ENCODE assay signal across 20 cellular contexts in genomic region chr20:11935754-11936551, GRCh38. TPM values are rescaled to one million over a fixed set of nuclear protein-coding genes. Genes with fewer than 3 reads are reported as not detected.
DNase-seq lines count a peak whose midpoint lies in the region; ATAC-seq and TF ChIP-seq lines count a peak whose summit lies in the region.
"Had no signal": no experiment of that assay in that cellular context is flagged by ENCODE, and none has a peak within 500 bp of the region (broad histone marks: within the 10 kb centered on the region; RNA-seq: fewer than 3 reads in every experiment).

No MANE protein-coding gene starts in this region.

- intact Hi-C loops in ovary (cut with DNase I): no loop called here

- peak; percentile 27 for DNase-seq in HuH-7 (ENCODE audit: low spot score)
- DNase-seq in NCI-H187 treated with DMSO at 0.1 percent for 48 hours (lab: John Stamatoyannopoulos, UW): peak; percentile 70
- DNase-seq in NCI-H748 treated with DMSO at 0.1 percent for 48 hours (lab: John Stamatoyannopoulos, UW): peak; percentile 100
- no peak for DNase-seq in nephron progenitor cell
- DNase-seq in activated naive CD4-positive, alpha-beta T cell (lab: John Stamatoyannopoulos, UW): no peak
- DNase-seq in ovary: no peak
- DNase-seq: activated CD4-positive, alpha-beta memory T cell treated with anti-CD3 and anti-CD28 coated beads for 36 hours; activated naive CD4-positive, alpha-beta T cell treated with anti-CD3 and anti-CD28 coated beads, Interleukin-2, amount 50 U/mL, for 16 hours; activated T-cell treated with anti-CD3 and anti-CD28 coated beads, Interleukin-2, amount 50 U/mL, for 1 hour; Calu3; GDM1; Karpas-422; mesenchymal stem cell; natural killer cell; NCI-H1694 treated with DMSO at 0.1 percent for 48 hours; testis had no signal

- no peaks in the 10 kb centered on the region for H3K27me3 ChIP-seq in ovary
- H3K27me3 ChIP-seq: heart right ventricle, testis had no signal

- no peak overlapping the region for H3K27ac ChIP-seq in ovary
- H3K27ac ChIP-seq: heart right ventricle, testis had no signal

- H3K4me3 Mint-ChIP-seq in nephron progenitor cell: no peak overlapping the region
- H3K4me3 Mint-ChIP-seq: activated CD4-positive, alpha-beta memory T cell treated with anti-CD3 and anti-CD28 coated beads for 36 hours; natural killer cell had no signal

- H3K9me3 Mint-ChIP-seq in nephron progenitor cell: no peaks in the 10 kb centered on the region

- no peaks in the 10 kb centered on the region for H3K36me3 Mint-ChIP-seq in nephron progenitor cell (ENCODE audit: low read depth)
- H3K36me3 Mint-ChIP-seq: activated CD4-positive, alpha-beta memory T cell treated with anti-CD3 and anti-CD28 coated beads for 36 hours; natural killer cell had no signal

- no peak for TF ChIP-seq POLR2A in ovary (IDR thresholded peaks at IDR 0.05)

- H3K4me1 Mint-ChIP-seq in nephron progenitor cell: peaks cover 23% of the 10 kb centered on the region

- WGBS in ovary, 3 donors: 87 to 89% (median 88%) methylated on average over 12 of the region's 12 CpGs

- no peak overlapping the region for H3K4me3 ChIP-seq in ovary
- H3K4me3 ChIP-seq: GM12878, heart right ventricle, testis had no signal

- peak overlapping the region; percentile 17 for H3K27ac Mint-ChIP-seq in nephron progenitor cell
- H3K27ac Mint-ChIP-seq: activated CD4-positive, alpha-beta memory T cell treated with anti-CD3 and anti-CD28 coated beads for 36 hours; natural killer cell had no signal

- no peak for ATAC-seq in HG03457 (IDR thresholded peaks at IDR 0.05; ENCODE audit: unreplicated experiment)
- no peak for ATAC-seq in HG02852 (IDR thresholded peaks at IDR 0.05; ENCODE audit: unreplicated experiment)
- ATAC-seq: GM12878 had no signal

- no peaks in the 10 kb centered on the region for H3K9me3 ChIP-seq in ovary
- H3K9me3 ChIP-seq: heart right ventricle, testis had no signal

- H3K27me3 Mint-ChIP-seq in nephron progenitor cell (ENCODE audit: low read depth, poor library complexity): no peaks in the 10 kb centered on the region
- H3K27me3 Mint-ChIP-seq: activated CD4-positive, alpha-beta memory T cell treated with anti-CD3 and anti-CD28 coated beads for 36 hours had no signal

- H3K36me3 ChIP-seq in ovary: no peaks in the 10 kb centered on the region
- H3K36me3 ChIP-seq: heart right ventricle had no signal

- no peaks in the 10 kb centered on the region for H3K4me1 ChIP-seq in ovary (ENCODE audit: insufficient read depth)
- H3K4me1 ChIP-seq: testis had no signal

- TF ChIP-seq CTCF in nephron progenitor cell (IDR thresholded peaks at IDR 0.05) (no peak), ovary (IDR thresholded peaks at IDR 0.05) (no peak)

- no peak for TF ChIP-seq EP300 in ovary (IDR thresholded peaks at IDR 0.05)

RNA-seq across cellular contexts. Expression of gene BTBD3, which starts 18.3 kb away (rescaled TPM):
- total RNA-seq in ovary: 10 to 100 TPM; 18.8 to 34.0 (median 27.6) TPM
- 10 to 100 TPM; 14.1 to 26.9 TPM for polyA plus RNA-seq in ovary

Comparison
In these comparisons a context has a peak if more than half of its experiments do, and no peak if none do; other contexts are left out.
1. DNase-seq: peak in HuH-7 (single experiment), NCI-H187 treated with DMSO at 0.1 percent for 48 hours (single experiment) and NCI-H748 treated with DMSO at 0.1 percent for 48 hours (single experiment); none in nephron progenitor cell (single experiment), activated naive CD4-positive, alpha-beta T cell (0 of 4) and ovary (0 of 5).